In the genomic region with DNA sequence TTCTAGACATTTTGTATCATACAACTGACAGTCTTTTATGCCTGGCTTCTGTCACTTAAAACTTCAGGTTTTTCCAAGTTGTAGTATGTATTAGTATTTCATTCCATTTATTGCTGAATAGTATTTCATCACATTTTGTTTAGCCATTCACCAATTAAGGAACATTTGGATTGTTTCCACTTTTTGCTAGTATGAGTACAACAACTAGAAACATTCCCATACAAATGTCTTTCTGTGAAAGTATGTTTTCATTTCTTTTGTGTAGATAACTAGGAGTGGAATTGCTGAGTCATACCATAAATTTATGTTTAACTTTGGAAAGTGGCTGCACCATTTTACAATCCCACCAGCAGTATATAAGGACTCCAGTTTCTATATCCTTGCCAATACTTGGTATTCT, we compare ENCODE assay signal across 10 cellular contexts.
A peak's percentile ranks its signal among the peaks of the same experiment; 100 is the strongest.
DNase-seq lines count a peak whose midpoint lies in the region; ATAC-seq and TF ChIP-seq lines count a peak whose summit lies in the region.
"Had no signal": no experiment of that assay in that cellular context is flagged by ENCODE, and none has a peak within 500 bp of the region (broad histone marks: within the 10 kb centered on the region; RNA-seq: fewer than 3 reads in every experiment).

No MANE protein-coding gene starts in this region.

- DNase-seq in EL (peak; percentile 50), PC-9 (no peak), epithelial cell of prostate (ENCODE audit: low read depth, low spot score) (no peak), skeletal muscle cell (ENCODE audit: low read depth) (peak; percentile 65), HUDEP-2 (lab: John Stamatoyannopoulos, UW; ENCODE audit: unreplicated experiment in 76 of 76) (no peak)
- no peak for DNase-seq in activated naive CD8-positive, alpha-beta T cell treated with anti-CD3 and anti-CD28 coated beads, Interleukin-2, amount 50 U/mL, for 24 hours
- DNase-seq: DMS79 treated with DMSO at 0.1 percent for 48 hours, natural killer cell, NCI-H2029 had no signal

- TF ChIP-seq CTCF in PC-9 (conservative IDR thresholded peaks at IDR 0.05): no peak

- peak overlapping the region; percentile 50; the same call in 1 of the 2 replicates for H3K4me2 ChIP-seq in PC-9

- H3K27me3 ChIP-seq in PC-9 (ENCODE audit: insufficient read depth, low read depth): no peaks in the 10 kb centered on the region

- peaks cover 3% of the 10 kb centered on the region; the same call in 1 of the 2 replicates for H3K36me3 ChIP-seq in PC-9 (ENCODE audit: low read depth)

- H3K4me3 ChIP-seq in PC-9: no peak overlapping the region
- no peak overlapping the region for H3K4me3 ChIP-seq in skeletal muscle cell (ENCODE audit: low read depth, low read length)

- H3K4me3 Mint-ChIP-seq in activated naive CD8-positive, alpha-beta T cell treated with anti-CD3 and anti-CD28 coated beads, Interleukin-2, amount 50 U/mL, for 24 hours: no peak overlapping the region
- H3K4me3 Mint-ChIP-seq: natural killer cell had no signal

- H3K9me3 ChIP-seq in PC-9 (ENCODE audit: insufficient read depth, low read depth): peaks cover 3% of the 10 kb centered on the region; the same call in 1 of the 2 replicates

- peaks cover 12% of the 10 kb centered on the region for H3K36me3 Mint-ChIP-seq in activated naive CD8-positive, alpha-beta T cell treated with anti-CD3 and anti-CD28 coated beads, Interleukin-2, amount 50 U/mL, for 24 hours (ENCODE audit: low read depth)

- POLR2A ChIA-PET in PC-9 (lab: Charles Lee; ENCODE audit: unreplicated experiment): interaction anchor here (0.7 kb wide), 1 partner anchor 175 kb away, joined by 6 read pairs; no protein-coding TSS in a partner anchor

- H3K27me3 Mint-ChIP-seq in activated naive CD8-positive, alpha-beta T cell treated with anti-CD3 and anti-CD28 coated beads, Interleukin-2, amount 50 U/mL, for 24 hours: no peaks in the 10 kb centered on the region

- no peaks in the 10 kb centered on the region for H3K79me2 ChIP-seq in PC-9 (ENCODE audit: low read depth)

- no peaks in the 10 kb centered on the region for H3K9me3 Mint-ChIP-seq in activated naive CD8-positive, alpha-beta T cell treated with anti-CD3 and anti-CD28 coated beads, Interleukin-2, amount 50 U/mL, for 24 hours
- H3K9me3 Mint-ChIP-seq: natural killer cell had no signal

- H3K4me1 Mint-ChIP-seq in activated naive CD8-positive, alpha-beta T cell treated with anti-CD3 and anti-CD28 coated beads, Interleukin-2, amount 50 U/mL, for 24 hours: peaks cover 23% of the 10 kb centered on the region

- ATAC-seq in GM21576 (IDR thresholded peaks at IDR 0.05; ENCODE audit: unreplicated experiment): no peak
- no peak for ATAC-seq in activated naive CD8-positive, alpha-beta T cell treated with anti-CD3 and anti-CD28 coated beads, Interleukin-2, amount 50 U/mL, for 24 hours
- ATAC-seq: natural killer cell had no signal

- H3F3A ChIP-seq in PC-9 (ENCODE audit: insufficient read depth, low read depth): peaks cover 39% of the 10 kb centered on the region

- H3K9me2 ChIP-seq in PC-9 (ENCODE audit: insufficient read depth): no peaks in the 10 kb centered on the region

- intact Hi-C loops in PC-9 (cut with micrococcal nuclease; ENCODE audit: unreplicated experiment): no loop called here

- BruUV-seq in PC-9 (replicated peaks; lab: Mats Ljungman, UMichigan): no TSS peak

- no peak overlapping the region for H2AFZ ChIP-seq in PC-9

- CTCF ChIA-PET in PC-9 (lab: Charles Lee): no interaction called here

- H3K27ac ChIP-seq in PC-9 (peak overlapping the region; percentile 75), epithelial cell of prostate (peak overlapping the region; percentile 24)

- H4K20me1 ChIP-seq in PC-9 (ENCODE audit: insufficient read depth): no peaks in the 10 kb centered on the region

- H3K4me1 ChIP-seq in PC-9 (replicated peaks; ENCODE audit: insufficient read depth): peaks cover 47% of the 10 kb centered on the region

- H3K27ac Mint-ChIP-seq in activated naive CD8-positive, alpha-beta T cell treated with anti-CD3 and anti-CD28 coated beads, Interleukin-2, amount 50 U/mL, for 24 hours: no peak overlapping the region
- H3K27ac Mint-ChIP-seq: natural killer cell had no signal

Comparison
In these comparisons a context has a peak if more than half of its experiments do, and no peak if none do; other contexts are left out.
1. DNase-seq: peak in EL (single experiment) and skeletal muscle cell (single experiment); none in PC-9 (0 of 2), epithelial cell of prostate (single experiment), HUDEP-2 (0 of 76) and activated naive CD8-positive, alpha-beta T cell treated with anti-CD3 and anti-CD28 coated beads, Interleukin-2, amount 50 U/mL, for 24 hours (single experiment).